11 cellular contexts compared by ENCODE assay signal in the genomic region with DNA sequence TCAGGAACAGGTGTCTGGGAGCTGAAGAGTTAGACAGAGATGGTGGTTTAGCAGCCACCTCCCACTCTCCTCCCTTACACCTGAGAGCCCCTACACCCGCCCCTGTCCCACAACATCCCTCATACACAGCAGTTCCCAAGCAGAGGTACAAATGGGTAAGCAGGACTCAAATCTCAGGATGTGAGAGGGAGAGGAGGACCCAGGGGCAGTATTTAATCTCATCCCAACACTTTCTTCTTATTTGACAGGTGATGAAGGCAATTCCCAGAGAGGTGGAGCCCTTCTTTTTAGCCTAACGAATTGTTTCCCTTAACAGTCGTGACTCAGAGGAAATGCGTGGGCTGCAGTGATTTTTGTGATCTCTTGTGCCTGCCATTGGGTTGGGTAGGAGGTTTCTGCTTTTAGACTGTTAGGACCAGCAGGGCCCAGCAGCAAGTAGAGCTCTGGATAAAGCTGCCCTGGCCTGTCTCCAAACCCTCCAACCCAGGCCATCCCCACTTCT.
DNase-seq lines count a peak whose midpoint lies in the region; ATAC-seq and TF ChIP-seq lines count a peak whose summit lies in the region.
"Had no signal": no experiment of that assay in that cellular context is flagged by ENCODE, and none has a peak within 500 bp of the region (broad histone marks: within the 10 kb centered on the region; RNA-seq: fewer than 3 reads in every experiment).

No MANE protein-coding gene starts in this region.

- intact Hi-C loops in Right ventricle myocardium inferior (cut with DNase I), result no loop called here

- peak; percentile 18 for DNase-seq in activated CD4-positive, CD25-positive, alpha-beta regulatory T cell treated with anti-CD3 and anti-CD28 coated beads, Interleukin-2, amount 50 U/mL, for 16 hours (ENCODE audit: low read depth, low spot score)
- DNase-seq in activated CD4-positive, CD25-positive, alpha-beta regulatory T cell treated with anti-CD3 and anti-CD28 coated beads, Interleukin-2, amount 50 U/mL, for 72 hours, result no peak
- peak; percentile 50 to 55 for DNase-seq in activated CD4-positive, alpha-beta T cell treated with anti-CD3 and anti-CD28 coated beads, Interleukin-2, amount 50 U/mL, for 4 hours
- peak; percentile 41 for DNase-seq in fibroblast of mammary gland (ENCODE audit: low read depth)
- DNase-seq in stimulated activated CD8-positive, alpha-beta memory T cell treated with anti-CD3 and anti-CD28 coated beads, Interleukin-12 subunit alpha, Interleukin-12 subunit beta, amount 100 ng/mL, for 24 hours (ENCODE audit: extremely low read depth), result peak; percentile 10
- DNase-seq in DMS153 treated with DMSO at 0.1 percent for 48 hours (lab: John Stamatoyannopoulos, UW; ENCODE audit: unreplicated experiment), result no peak
- no peak for DNase-seq in NCI-H2029 (lab: John Stamatoyannopoulos, UW)
- no peak for DNase-seq in Right ventricle myocardium inferior (ENCODE audit: missing footprints)
- DNase-seq: 8988T; activated naive CD8-positive, alpha-beta T cell treated with anti-CD3 and anti-CD28 coated beads, Interleukin-2, amount 10 ng/mL, durations not matched to agents 7 days and 5 days; NCI-H524 had no signal

- H3K4me3 ChIP-seq in fibroblast of mammary gland (ENCODE audit: control insufficient read depth, low read depth, low read length), result no peak overlapping the region

- no peak for ATAC-seq in Right ventricle myocardium inferior

- TF ChIP-seq CTCF in fibroblast of mammary gland (conservative IDR thresholded peaks at IDR 0.05; ENCODE audit: control insufficient read depth, insufficient read depth, low read depth, low read length), result no peak

Comparison
In these comparisons a context has a peak if more than half of its experiments do, and no peak if none do; other contexts are left out.
1. DNase-seq: peak in activated CD4-positive, CD25-positive, alpha-beta regulatory T cell treated with anti-CD3 and anti-CD28 coated beads, Interleukin-2, amount 50 U/mL, for 16 hours (single experiment), activated CD4-positive, alpha-beta T cell treated with anti-CD3 and anti-CD28 coated beads, Interleukin-2, amount 50 U/mL, for 4 hours (2 of 2), fibroblast of mammary gland (single experiment) and stimulated activated CD8-positive, alpha-beta memory T cell treated with anti-CD3 and anti-CD28 coated beads, Interleukin-12 subunit alpha, Interleukin-12 subunit beta, amount 100 ng/mL, for 24 hours (single experiment); none in activated CD4-positive, CD25-positive, alpha-beta regulatory T cell treated with anti-CD3 and anti-CD28 coated beads, Interleukin-2, amount 50 U/mL, for 72 hours (single experiment), DMS153 treated with DMSO at 0.1 percent for 48 hours (single experiment), NCI-H2029 (single experiment) and Right ventricle myocardium inferior (single experiment).